18 cellular contexts compared by ENCODE assay signal in the genomic region with DNA sequence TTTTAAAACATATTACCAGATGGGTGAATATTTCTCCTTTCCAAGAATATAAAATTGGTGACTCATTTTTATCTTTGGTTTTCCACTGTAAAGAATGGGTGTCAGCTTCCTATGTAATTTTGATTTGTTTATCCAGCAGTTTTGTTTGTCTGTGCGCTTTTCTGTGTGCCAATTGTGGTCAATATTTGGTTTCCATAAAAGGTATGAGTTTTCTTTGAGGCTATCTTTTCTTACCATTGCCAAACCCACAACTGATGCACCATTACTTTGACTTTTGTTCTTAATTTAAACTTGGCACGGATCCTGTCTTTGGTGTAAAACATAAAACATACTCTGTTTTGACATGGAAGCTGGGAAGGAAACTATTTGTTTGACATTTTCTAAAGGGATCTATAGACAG.
A peak's percentile ranks its signal among the peaks of the same experiment; 100 is the strongest.
DNase-seq lines count a peak whose midpoint lies in the region; ATAC-seq and TF ChIP-seq lines count a peak whose summit lies in the region.
"Had no signal": no experiment of that assay in that cellular context is flagged by ENCODE, and none has a peak within 500 bp of the region (broad histone marks: within the 10 kb centered on the region; RNA-seq: fewer than 3 reads in every experiment).

No MANE protein-coding gene starts in this region.

- H3K4me1 ChIP-seq in mesenchymal stem cell (ENCODE audit: control insufficient read depth, insufficient read depth, low read depth, low read length) (no peaks in the 10 kb centered on the region), foreskin keratinocyte (no peaks in the 10 kb centered on the region)
- H3K4me1 ChIP-seq: heart left ventricle had no signal

- H3K9me3 Mint-ChIP-seq in endothelial cell (ENCODE audit: unreplicated experiment): no peaks in the 10 kb centered on the region

- no peak overlapping the region for H3K4ac ChIP-seq in mesenchymal stem cell (ENCODE audit: low read depth in 1 of 2, low read length in 2 of 2)

- no peak overlapping the region for H4K8ac ChIP-seq in mesenchymal stem cell (ENCODE audit: low read length)

- no peaks in the 10 kb centered on the region for H3K79me1 ChIP-seq in mesenchymal stem cell (replicated peaks; ENCODE audit: low read length, poor library complexity, severe bottlenecking)

- H3K4me2 ChIP-seq in mesenchymal stem cell (ENCODE audit: low read length, poor library complexity, severe bottlenecking): no peak overlapping the region

- no peak overlapping the region for H2AK5ac ChIP-seq in mesenchymal stem cell (ENCODE audit: low read length, severe bottlenecking)

- H3K36me3 ChIP-seq in mesenchymal stem cell (ENCODE audit: control insufficient read depth in 1 of 2, insufficient read depth in 2 of 2, low read depth in 1 of 2, low read length in 2 of 2): no peaks in the 10 kb centered on the region
- H3K36me3 ChIP-seq: heart left ventricle had no signal

- H3K27me3 ChIP-seq in mesenchymal stem cell (ENCODE audit: control insufficient read depth in 1 of 2, insufficient read depth in 1 of 2, low read length in 2 of 2) (no peaks in the 10 kb centered on the region), foreskin keratinocyte (peaks cover 23% of the 10 kb centered on the region)
- H3K27me3 ChIP-seq: heart left ventricle had no signal

- H3K27me3 Mint-ChIP-seq in endothelial cell (ENCODE audit: unreplicated experiment): no peaks in the 10 kb centered on the region
- H3K27me3 Mint-ChIP-seq: activated CD4-positive, alpha-beta T cell treated with anti-CD3 and anti-CD28 coated beads for 36 hours had no signal

- no peak overlapping the region for H3K27ac Mint-ChIP-seq in endothelial cell (ENCODE audit: unreplicated experiment)
- H3K27ac Mint-ChIP-seq: activated CD4-positive, alpha-beta T cell treated with anti-CD3 and anti-CD28 coated beads for 36 hours; natural killer cell had no signal

- H3K23ac ChIP-seq in mesenchymal stem cell (ENCODE audit: low read length in 2 of 2): no peak overlapping the region

- H2BK5ac ChIP-seq in mesenchymal stem cell (ENCODE audit: low read depth, low read length, poor library complexity, severe bottlenecking): no peak overlapping the region

- H4K91ac ChIP-seq in mesenchymal stem cell (ENCODE audit: low read length): no peak overlapping the region

- H3K4me3 Mint-ChIP-seq in endothelial cell (ENCODE audit: unreplicated experiment): no peak overlapping the region
- H3K4me3 Mint-ChIP-seq: activated CD4-positive, alpha-beta T cell treated with anti-CD3 and anti-CD28 coated beads for 36 hours; natural killer cell had no signal

- TF ChIP-seq CTCF in foreskin keratinocyte (conservative IDR thresholded peaks at IDR 0.05): no peak
- no peak for TF ChIP-seq CTCF in endothelial cell (IDR thresholded peaks at IDR 0.05; ENCODE audit: unreplicated experiment)

- no peak for ATAC-seq in foreskin keratinocyte
- ATAC-seq: activated CD4-positive, alpha-beta T cell treated with anti-CD3 and anti-CD28 coated beads for 36 hours; heart left ventricle; left cardiac atrium; natural killer cell; sciatic nerve had no signal

- no peak overlapping the region for H3K4me3 ChIP-seq in mesenchymal stem cell (ENCODE audit: insufficient read depth in 1 of 2, low read depth in 1 of 2, low read length in 2 of 2)
- H3K4me3 ChIP-seq: heart left ventricle had no signal

- DNase-seq in EH (ENCODE audit: low read depth) (peak; percentile 3), NCI-H2081 treated with DMSO at 0.1 percent for 48 hours (lab: John Stamatoyannopoulos, UW) (peak; percentile 88), astrocyte of the hippocampus (ENCODE audit: low read depth, low spot score) (peak; percentile 27), mesenchymal stem cell (peak; percentile 11), foreskin keratinocyte (no peak), endothelial cell (ENCODE audit: low spot score) (no peak), SHP77 treated with DMSO at 0.1 percent for 48 hours (lab: John Stamatoyannopoulos, UW) (no peak), D341Med (ENCODE audit: low spot score) (no peak)
- DNase-seq: activated CD4-positive, alpha-beta T cell treated with anti-CD3 and anti-CD28 coated beads for 36 hours; activated T-cell treated with anti-CD3 and anti-CD28 coated beads, Interleukin-2, amount 50 U/mL, for 48 hours; amygdala; effector CD4-positive, alpha-beta T cell; heart left ventricle; left cardiac atrium; natural killer cell; OCI-M1; stimulated activated naive CD4-positive, alpha-beta T cell treated with Interleukin-2 at 50 U/mL for 16 hours had no signal

- no peaks in the 10 kb centered on the region for H3K36me3 Mint-ChIP-seq in endothelial cell (ENCODE audit: low read depth, unreplicated experiment)
- H3K36me3 Mint-ChIP-seq: natural killer cell had no signal

- no peaks in the 10 kb centered on the region for H3K9me3 ChIP-seq in mesenchymal stem cell (ENCODE audit: control insufficient read depth, low read length)
- H3K9me3 ChIP-seq: heart left ventricle had no signal

- H3K27ac ChIP-seq in mesenchymal stem cell (ENCODE audit: low read length, poor library complexity, severe bottlenecking) (no peak overlapping the region), foreskin keratinocyte (no peak overlapping the region)
- H3K27ac ChIP-seq: heart left ventricle had no signal

- WGBS in mesenchymal stem cell: 58% methylated on average over 2 of the region's 2 CpGs

- peaks cover 5% of the 10 kb centered on the region for H3K4me1 Mint-ChIP-seq in endothelial cell (ENCODE audit: unreplicated experiment)
- H3K4me1 Mint-ChIP-seq: activated CD4-positive, alpha-beta T cell treated with anti-CD3 and anti-CD28 coated beads for 36 hours; natural killer cell had no signal

- no peak overlapping the region for H2AFZ ChIP-seq in mesenchymal stem cell (ENCODE audit: low read depth, low read length)

- H3K9ac ChIP-seq in mesenchymal stem cell (ENCODE audit: low read length): no peak overlapping the region

- H2BK12ac ChIP-seq in mesenchymal stem cell (ENCODE audit: low read length in 2 of 2): no peak overlapping the region

- no peak overlapping the region for H2BK15ac ChIP-seq in mesenchymal stem cell (ENCODE audit: low read depth, poor library complexity, severe bottlenecking)

- no peak overlapping the region for H3K14ac ChIP-seq in mesenchymal stem cell (ENCODE audit: low read length in 2 of 2)

- H3K18ac ChIP-seq in mesenchymal stem cell (ENCODE audit: low read depth in 1 of 2, low read length in 2 of 2): no peak overlapping the region

- H2BK120ac ChIP-seq in mesenchymal stem cell (ENCODE audit: low read depth, low read length): no peak overlapping the region

Comparison
In these comparisons a context has a peak if more than half of its experiments do, and no peak if none do; other contexts are left out.
1. DNase-seq: peak in EH (single experiment), NCI-H2081 treated with DMSO at 0.1 percent for 48 hours (single experiment), astrocyte of the hippocampus (single experiment) and mesenchymal stem cell (single experiment); none in foreskin keratinocyte (0 of 2), endothelial cell (single experiment), SHP77 treated with DMSO at 0.1 percent for 48 hours (single experiment) and D341Med (single experiment).